ENCODE assay signal across 12 cellular contexts in the genomic region with DNA sequence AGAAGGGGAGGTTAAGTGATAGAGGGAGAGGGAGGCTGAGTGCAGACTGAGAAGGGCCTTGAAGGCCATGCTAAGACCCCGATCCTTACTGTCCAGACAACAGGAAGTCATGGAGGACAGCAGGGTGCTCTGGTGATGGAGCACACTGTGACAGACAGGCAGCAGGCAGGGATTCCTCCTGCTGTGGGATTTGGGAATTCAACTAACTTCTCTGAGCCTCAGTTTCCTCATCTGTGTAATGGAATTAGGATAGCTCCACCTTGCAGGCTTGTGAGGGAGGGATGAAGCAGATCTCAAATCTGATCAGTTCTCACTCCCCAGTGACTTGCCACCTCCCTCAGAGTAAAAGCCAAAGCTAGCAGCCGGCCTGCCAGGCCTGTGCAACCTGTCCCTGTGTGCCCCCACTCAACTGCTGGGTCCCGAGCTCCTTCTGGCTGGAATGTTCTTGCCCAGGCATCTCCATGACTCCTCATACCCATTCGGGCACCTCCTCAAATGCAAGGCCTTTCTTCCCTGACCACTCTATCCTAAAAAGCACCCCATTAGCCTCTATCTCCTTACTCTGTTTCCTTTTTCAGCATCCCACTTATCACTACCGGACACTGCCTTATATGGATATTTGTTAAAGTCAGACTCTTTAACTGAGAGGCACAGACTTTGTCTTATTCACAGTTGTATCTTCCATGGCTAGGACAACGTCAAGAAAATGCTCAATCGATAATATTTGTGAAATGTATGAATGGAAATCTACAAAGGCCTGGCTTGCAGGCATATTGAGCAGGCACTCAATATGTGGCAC. TPM values are rescaled to one million over a fixed set of nuclear protein-coding genes. Genes with fewer than 3 reads are reported as not detected.
A peak's percentile ranks its signal among the peaks of the same experiment; 100 is the strongest.
DNase-seq lines count a peak whose midpoint lies in the region; ATAC-seq, FAIRE-seq and TF ChIP-seq lines count a peak whose summit lies in the region.
"Had no signal": no experiment of that assay in that cellular context is flagged by ENCODE, and none has a peak within 500 bp of the region (broad histone marks: within the 10 kb centered on the region; RNA-seq: fewer than 3 reads in every experiment).

No MANE protein-coding gene starts in this region.

- H3K36me3 Mint-ChIP-seq in activated naive CD8-positive, alpha-beta T cell treated with anti-CD3 and anti-CD28 coated beads for 36 hours: peaks cover 3% of the 10 kb centered on the region
- no peaks in the 10 kb centered on the region for H3K36me3 Mint-ChIP-seq in naive B cell

- H3K27me3 Mint-ChIP-seq in activated naive CD8-positive, alpha-beta T cell treated with anti-CD3 and anti-CD28 coated beads for 36 hours: no peaks in the 10 kb centered on the region
- H3K27me3 Mint-ChIP-seq in naive B cell: no peaks in the 10 kb centered on the region
- H3K27me3 Mint-ChIP-seq: progenitor cell of endocrine pancreas had no signal

- TF ChIP-seq EP300 in transverse colon (IDR thresholded peaks at IDR 0.05; ENCODE audit: low read depth): no peak

- H3K27me3 ChIP-seq in BLaER1 treated with 17β-estradiol and CSF1 and Interleukin-3, amounts not matched to agents 10 nM and 100 nM: no peaks in the 10 kb centered on the region
- no peaks in the 10 kb centered on the region for H3K27me3 ChIP-seq in transverse colon

- no peak overlapping the region for H3K4me3 Mint-ChIP-seq in activated naive CD8-positive, alpha-beta T cell treated with anti-CD3 and anti-CD28 coated beads for 36 hours
- peak overlapping the region in 7 of 8 donors; percentile 17 to 95 (median 74) for H3K4me3 Mint-ChIP-seq in naive B cell

- intact Hi-C loops in transverse colon (cut with DNase I; ENCODE audit: low total_unique reads): no loop called here

- ATAC-seq in naive B cell (ENCODE audit: low read depth in 2 of 2): no peak
- no peak for ATAC-seq in omental fat pad (ENCODE audit: low FRiP score)
- no peak for ATAC-seq in GM21825 (IDR thresholded peaks at IDR 0.05; ENCODE audit: unreplicated experiment)

- peak overlapping the region; percentile 55 for H3K27ac Mint-ChIP-seq in activated naive CD8-positive, alpha-beta T cell treated with anti-CD3 and anti-CD28 coated beads for 36 hours
- H3K27ac Mint-ChIP-seq in naive B cell: peak overlapping the region; percentile 96 to 100 (median 99)

- peaks cover 51 to 77% (median 68%) of the 10 kb centered on the region in 11 experiments for H4K20me1 ChIP-seq in BLaER1 treated with 17β-estradiol and CSF1 and Interleukin-3, amounts not matched to agents 10 nM and 100 nM

- peak overlapping the region in 7 of 11 experiments; percentile 41 to 94 (median 70); a peak in 7 of 22 replicates for H3K27ac ChIP-seq in BLaER1 treated with 17β-estradiol and CSF1 and Interleukin-3, amounts not matched to agents 10 nM and 100 nM
- peak overlapping the region in 2 of 4 donors; percentile 30 to 51 for H3K27ac ChIP-seq in transverse colon

- H3K4me1 ChIP-seq in BLaER1 treated with 17β-estradiol and CSF1 and Interleukin-3, amounts not matched to agents 10 nM and 100 nM: peaks cover 77 to 98% (median 93%) of the 10 kb centered on the region in 10 experiments
- H3K4me1 ChIP-seq in transverse colon: peaks cover 10 to 44% (median 26%) of the 10 kb centered on the region in 4 donors

- FAIRE-seq in HTR-8/SVneo (lab: Jason Lieb, UNC): peak; percentile 4

- WGBS in transverse colon (ENCODE audit: low coverage in 1 of 2), 2 donors: 82 to 100% methylated on average over 2 to 7 of the region's 7 CpGs

- H3K4me2 ChIP-seq in BLaER1 treated with 17β-estradiol and CSF1 and Interleukin-3, amounts not matched to agents 10 nM and 100 nM: peak overlapping the region; percentile 86 to 100 (median 96); a peak in 21 of 22 replicates

- H3K4me1 Mint-ChIP-seq in activated naive CD8-positive, alpha-beta T cell treated with anti-CD3 and anti-CD28 coated beads for 36 hours: peaks cover 58% of the 10 kb centered on the region
- peaks cover 65 to 96% (median 86%) of the 10 kb centered on the region in 3 donors for H3K4me1 Mint-ChIP-seq in naive B cell

- H3K9me3 Mint-ChIP-seq in activated naive CD8-positive, alpha-beta T cell treated with anti-CD3 and anti-CD28 coated beads for 36 hours: no peaks in the 10 kb centered on the region
- H3K9me3 Mint-ChIP-seq in naive B cell: no peaks in the 10 kb centered on the region

- in situ Hi-C loops in transverse colon (cut with MboI; ENCODE audit: low pct_ligation_motif_present in 1 of 4, low pct_unique_long_range_greater_than_20kb in 1 of 4, low sequenced_read_pairs in 3 of 4): no loop called here

- no peaks in the 10 kb centered on the region for H3K9me3 ChIP-seq in BLaER1 treated with 17β-estradiol and CSF1 and Interleukin-3, amounts not matched to agents 10 nM and 100 nM (replicated peaks in 1 of 11)
- no peaks in the 10 kb centered on the region for H3K9me3 ChIP-seq in transverse colon

- H3K4me3 ChIP-seq in BLaER1 treated with 17β-estradiol and CSF1 and Interleukin-3, amounts not matched to agents 10 nM and 100 nM: peak overlapping the region in 1 of 10 experiments; percentile 45; a peak in 2 of 20 replicates
- no peak overlapping the region for H3K4me3 ChIP-seq in transverse colon

- H3K9ac ChIP-seq in BLaER1 treated with 17β-estradiol and CSF1 and Interleukin-3, amounts not matched to agents 10 nM and 100 nM: peak overlapping the region in 6 of 11 experiments; percentile 36 to 88 (median 66); a peak in 3 of 22 replicates

- peaks cover 0 to 20% (median 3%) of the 10 kb centered on the region in 11 experiments; a peak in 8 of 22 replicates for H3K36me3 ChIP-seq in BLaER1 treated with 17β-estradiol and CSF1 and Interleukin-3, amounts not matched to agents 10 nM and 100 nM
- H3K36me3 ChIP-seq in transverse colon: no peaks in the 10 kb centered on the region

- TF ChIP-seq CTCF in omental fat pad (IDR thresholded peaks at IDR 0.05): no peak
- no peak for TF ChIP-seq CTCF in transverse colon (IDR thresholded peaks at IDR 0.05)

- DNase-seq in HTR-8/SVneo (ENCODE audit: insufficient read length, low spot score) (no peak), naive B cell (no peak), omental fat pad (ENCODE audit: low spot score) (no peak), transverse colon (no peak), NCI-H2171 treated with DMSO at 0.1 percent for 48 hours (lab: John Stamatoyannopoulos, UW) (no peak)
- DNase-seq in activated naive CD8-positive, alpha-beta T cell treated with anti-CD3 and anti-CD28 coated beads for 36 hours: no peak
- DNase-seq: activated CD8-positive, alpha-beta memory T cell treated with anti-CD3 and anti-CD28 coated beads, Interleukin-2, amount 50 U/mL, for 4 hours; hippocampal formation; T-helper 9 cell had no signal

- no peak for TF ChIP-seq POLR2A in transverse colon (IDR thresholded peaks at IDR 0.05)

RNA-seq across cellular contexts. Expression of a gene that starts 9.5 kb away (rescaled TPM):
- total RNA-seq in activated naive CD8-positive, alpha-beta T cell treated with anti-CD3 and anti-CD28 coated beads for 36 hours: 10 to 100 TPM; 49.3 to 52.3 TPM
- polyA plus RNA-seq in naive B cell (ENCODE audit: low read depth in 6 of 6): 10 to 100 TPM in 5 of 6 donors, 1 to 10 TPM in 1; 3.3 to 30.2 (median 14.0) TPM
- total RNA-seq in omental fat pad (100 to 1,000 TPM; 112 to 204 (median 123) TPM), transverse colon (100 to 1,000 TPM in 3 of 4 donors, 10 to 100 TPM in 1; 99.4 to 233 (median 108) TPM)

RNA-seq across cellular contexts. Expression of a gene that starts 51.1 kb away (rescaled TPM):
- total RNA-seq in activated naive CD8-positive, alpha-beta T cell treated with anti-CD3 and anti-CD28 coated beads for 36 hours: 1 to 10 TPM; 6.2 to 6.4 TPM
- polyA plus RNA-seq in naive B cell (ENCODE audit: low read depth in 6 of 6): 10 to 100 TPM; 24.3 to 39.2 (median 30.7) TPM
- total RNA-seq in omental fat pad (10 to 100 TPM; 10.9 to 20.6 (median 15.4) TPM), transverse colon (100 to 1,000 TPM in 3 of 4 donors, 10 to 100 TPM in 1; 82.7 to 714 (median 225) TPM)
